35 cellular contexts compared by ENCODE assay signal in genomic region chr12:54199034-54199433, GRCh38.
"Had no signal": no experiment of that assay in that cellular context is flagged by ENCODE, and none has a peak within 500 bp of the region (broad histone marks: within the 10 kb centered on the region; RNA-seq: fewer than 3 reads in every experiment).

No MANE protein-coding gene starts in this region.

- H3K36me3 Mint-ChIP-seq: activated naive CD4-positive, alpha-beta T cell treated with anti-CD3 and anti-CD28 coated beads, Interleukin-2, amount 50 U/mL, for 24 hours; activated naive CD8-positive, alpha-beta T cell treated with anti-CD3 and anti-CD28 coated beads, Interleukin-2, amount 10 ng/mL, durations not matched to agents 7 days and 5 days; brain; T-cell had no signal

- H3K4me3 ChIP-seq: K562, MG63, SJCRH30, SK-N-MC had no signal

- ATAC-seq: activated CD8-positive, alpha-beta T cell treated with anti-CD3 and anti-CD28 coated beads for 36 hours; activated T-cell treated with anti-CD3 and anti-CD28 coated beads, Interleukin-2, amount 50 U/mL, for 72 hours; K562; Panc1; T-cell had no signal

- H3K27me3 ChIP-seq: MG63, SJCRH30 had no signal

- H3K27ac ChIP-seq: SJCRH30, SK-N-MC, VCaP had no signal

- FAIRE-seq: bronchial epithelial cell, K562 had no signal

- H3K9me3 Mint-ChIP-seq: activated B cell treated with CpG ODN at 0.5 μM for 24 hours; activated CD8-positive, alpha-beta T cell treated with anti-CD3 and anti-CD28 coated beads for 36 hours; activated naive CD4-positive, alpha-beta T cell treated with anti-CD3 and anti-CD28 coated beads, Interleukin-2, amount 50 U/mL, for 24 hours; activated naive CD8-positive, alpha-beta T cell treated with anti-CD3 and anti-CD28 coated beads, Interleukin-2, amount 10 ng/mL, durations not matched to agents 7 days and 5 days; activated T-cell treated with anti-CD3 and anti-CD28 coated beads, Interleukin-2, amount 50 U/mL, for 72 hours; activated T-helper 2 cell treated with anti-CD3 and anti-CD28 coated beads, Interferon-gamma antibody, Interleukin-2, Interleukin-4, amounts not matched to agents 10 μg/mL and 5 μg/mL and 100 μg/mL, durations not matched to agents 14 hours and 24 hours and 36 hours; T-cell had no signal

- H3K36me3 ChIP-seq: MG63, SJCRH30 had no signal

- H3K4me1 Mint-ChIP-seq: activated naive CD4-positive, alpha-beta T cell treated with anti-CD3 and anti-CD28 coated beads, Interleukin-2, amount 50 U/mL, for 24 hours had no signal

- H3K9me3 ChIP-seq: MG63, SJCRH30 had no signal

- H3K27ac Mint-ChIP-seq: activated CD8-positive, alpha-beta T cell treated with anti-CD3 and anti-CD28 coated beads for 36 hours; activated naive CD4-positive, alpha-beta T cell treated with anti-CD3 and anti-CD28 coated beads, Interleukin-2, amount 50 U/mL, for 24 hours; activated naive CD8-positive, alpha-beta T cell treated with anti-CD3 and anti-CD28 coated beads, Interleukin-2, amount 10 ng/mL, durations not matched to agents 7 days and 5 days; activated T-cell treated with anti-CD3 and anti-CD28 coated beads, Interleukin-2, amount 50 U/mL, for 72 hours; activated T-helper 2 cell treated with anti-CD3 and anti-CD28 coated beads, Interferon-gamma antibody, Interleukin-2, Interleukin-4, amounts not matched to agents 10 μg/mL and 5 μg/mL and 100 μg/mL, durations not matched to agents 14 hours and 24 hours and 36 hours; T-cell had no signal

- DNase-seq: activated B cell treated with CpG ODN at 0.5 μM for 24 hours; activated CD4-positive, alpha-beta T cell treated with anti-CD3 and anti-CD28 coated beads for 1 hour; activated CD4-positive, alpha-beta T cell treated with anti-CD3 and anti-CD28 coated beads for 48 hours; activated CD8-positive, alpha-beta T cell treated with anti-CD3 and anti-CD28 coated beads for 36 hours; activated gamma-delta T cell; activated naive CD4-positive, alpha-beta T cell treated with Interleukin-2 at 50 U/mL for 16 hours; activated naive CD8-positive, alpha-beta T cell treated with anti-CD3 and anti-CD28 coated beads, Interleukin-2, amount 10 ng/mL, durations not matched to agents 7 days and 5 days; activated T-cell treated with anti-CD3 and anti-CD28 coated beads, Interleukin-2, amount 50 U/mL, for 1 hour; activated T-cell treated with anti-CD3 and anti-CD28 coated beads, Interleukin-2, amount 50 U/mL, for 72 hours; amygdala; caudate nucleus; MG63; NCI-H1048; NCI-H1105 treated with DMSO at 0.1 percent for 48 hours; NCI-H1436; NCI-H1694; NCI-H1930; NCI-H2081 treated with DMSO at 0.1 percent for 48 hours; NCI-H226; NCI-H446 treated with DMSO at 0.1 percent for 48 hours; NCI-H524; NCI-H69; SHP77; SJCRH30; T-cell; T-helper 2 cell; T-helper 9 cell had no signal

- H3K4me3 Mint-ChIP-seq: activated B cell treated with CpG ODN at 0.5 μM for 24 hours; activated CD8-positive, alpha-beta T cell treated with anti-CD3 and anti-CD28 coated beads for 36 hours; activated naive CD4-positive, alpha-beta T cell treated with anti-CD3 and anti-CD28 coated beads, Interleukin-2, amount 50 U/mL, for 24 hours; activated naive CD8-positive, alpha-beta T cell treated with anti-CD3 and anti-CD28 coated beads, Interleukin-2, amount 10 ng/mL, durations not matched to agents 7 days and 5 days; activated T-cell treated with anti-CD3 and anti-CD28 coated beads, Interleukin-2, amount 50 U/mL, for 72 hours; T-cell had no signal
